Comparison of ENCODE assay signal across 34 cellular contexts in the genomic region with DNA sequence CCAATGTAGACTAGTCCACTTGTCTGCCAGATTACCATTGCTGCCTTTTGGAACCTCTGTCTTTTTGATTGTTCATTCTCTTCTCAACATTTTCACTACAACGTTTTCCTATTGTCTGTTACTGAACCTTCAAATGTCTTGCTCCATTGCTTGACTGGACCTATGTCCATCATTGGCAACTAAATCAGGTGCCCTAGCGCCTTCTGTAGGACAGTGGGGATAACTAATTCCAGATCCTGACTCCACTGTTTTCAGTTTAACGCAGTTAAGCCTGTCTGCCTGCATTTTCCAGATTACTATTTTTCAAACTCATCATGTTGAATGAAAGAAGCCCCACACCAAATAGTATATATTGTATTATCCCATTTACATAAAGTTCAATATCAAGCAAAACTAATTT.
"Had no signal": no experiment of that assay in that cellular context is flagged by ENCODE, and none has a peak within 500 bp of the region (broad histone marks: within the 10 kb centered on the region; RNA-seq: fewer than 3 reads in every experiment).

No MANE protein-coding gene starts in this region.

- H3K27ac Mint-ChIP-seq: activated CD4-positive, alpha-beta memory T cell treated with anti-CD3 and anti-CD28 coated beads for 36 hours; activated naive CD4-positive, alpha-beta T cell treated with anti-CD3 and anti-CD28 coated beads, Interleukin-2, amount 10 ng/mL, durations not matched to agents 7 days and 5 days; activated naive CD8-positive, alpha-beta T cell; activated naive CD8-positive, alpha-beta T cell treated with anti-CD3 and anti-CD28 coated beads, Interleukin-2, amount 50 U/mL, for 24 hours; brain; T-cell; T-helper 17 cell had no signal

- DNase-seq: activated CD4-positive, alpha-beta memory T cell treated with anti-CD3 and anti-CD28 coated beads for 36 hours; activated CD4-positive, alpha-beta T cell treated with anti-CD3 and anti-CD28 coated beads for 4 hours; activated CD4-positive, alpha-beta T cell treated with anti-CD3 and anti-CD28 coated beads, Interleukin-2, amount 50 U/mL, for 1 hour; activated CD8-positive, alpha-beta memory T cell treated with anti-CD3 and anti-CD28 coated beads, Interleukin-2, amount 50 U/mL, for 4 hours; activated effector memory CD4-positive, alpha-beta T cell treated with Interleukin-2 at 50 U/mL for 16 hours; activated naive CD4-positive, alpha-beta T cell treated with anti-CD3 and anti-CD28 coated beads, Interleukin-2, amount 10 ng/mL, durations not matched to agents 7 days and 5 days; activated naive CD8-positive, alpha-beta T cell treated with anti-CD3 and anti-CD28 coated beads, Interleukin-2, amount 50 U/mL, for 24 hours; activated T-cell treated with anti-CD3 and anti-CD28 coated beads for 4 hours; activated T-cell treated with anti-CD3 and anti-CD28 coated beads, Interleukin-2, amount 50 U/mL, for 48 hours; anterior cingulate cortex; caudate nucleus; cerebellar nuclear complex; MM.1S; MV-4-11; NCI-H1092; NCI-H1436 treated with DMSO at 0.1 percent for 48 hours; NCI-H187; NCI-H2029 treated with DMSO at 0.1 percent for 48 hours; NCI-H2171 treated with DMSO at 0.1 percent for 48 hours; NCI-H2227 treated with DMSO at 0.1 percent for 48 hours; NCI-H446; NCI-H524; NCI-H69; NK-92 treated with Interleukin-12 subunit alpha and Interleukin-12 subunit beta, amount 100 ng/mL, for 24 hours; PC-3; Peyer's patch; SIG-M5; T-cell; T-helper 17 cell had no signal

- H3K27me3 Mint-ChIP-seq: activated CD4-positive, alpha-beta memory T cell treated with anti-CD3 and anti-CD28 coated beads for 36 hours; activated naive CD4-positive, alpha-beta T cell treated with anti-CD3 and anti-CD28 coated beads, Interleukin-2, amount 10 ng/mL, durations not matched to agents 7 days and 5 days; activated naive CD8-positive, alpha-beta T cell; activated naive CD8-positive, alpha-beta T cell treated with anti-CD3 and anti-CD28 coated beads, Interleukin-2, amount 50 U/mL, for 24 hours; T-cell; T-helper 17 cell had no signal

- H3K4me1 Mint-ChIP-seq: activated naive CD4-positive, alpha-beta T cell treated with anti-CD3 and anti-CD28 coated beads, Interleukin-2, amount 10 ng/mL, durations not matched to agents 7 days and 5 days; activated naive CD8-positive, alpha-beta T cell treated with anti-CD3 and anti-CD28 coated beads, Interleukin-2, amount 50 U/mL, for 24 hours; brain; T-cell; T-helper 17 cell had no signal

- H3K27me3 ChIP-seq: Peyer's patch had no signal

- H3K4me3 ChIP-seq: Peyer's patch had no signal

- ATAC-seq: activated CD4-positive, CD25-positive, alpha-beta regulatory T cell treated with anti-CD3 and anti-CD28 coated beads, Interleukin-2, amount 50 U/mL, for 24 hours; activated naive CD8-positive, alpha-beta T cell treated with anti-CD3 and anti-CD28 coated beads, Interleukin-2, amount 50 U/mL, for 24 hours; PC-3; Right ventricle myocardium inferior; SK-N-SH treated with all-trans-retinoic acid at 6 μM for 48 hours; T-cell; T-helper 17 cell had no signal

- H3K36me3 Mint-ChIP-seq: activated CD4-positive, alpha-beta memory T cell treated with anti-CD3 and anti-CD28 coated beads for 36 hours; T-cell had no signal

- H3K36me3 ChIP-seq: Peyer's patch had no signal

- H3K4me3 Mint-ChIP-seq: activated CD4-positive, alpha-beta memory T cell treated with anti-CD3 and anti-CD28 coated beads for 36 hours; activated naive CD4-positive, alpha-beta T cell treated with anti-CD3 and anti-CD28 coated beads, Interleukin-2, amount 10 ng/mL, durations not matched to agents 7 days and 5 days; activated naive CD8-positive, alpha-beta T cell; activated naive CD8-positive, alpha-beta T cell treated with anti-CD3 and anti-CD28 coated beads, Interleukin-2, amount 50 U/mL, for 24 hours; brain; T-cell; T-helper 17 cell had no signal
